16 cellular contexts compared by ENCODE assay signal in the genomic region with DNA sequence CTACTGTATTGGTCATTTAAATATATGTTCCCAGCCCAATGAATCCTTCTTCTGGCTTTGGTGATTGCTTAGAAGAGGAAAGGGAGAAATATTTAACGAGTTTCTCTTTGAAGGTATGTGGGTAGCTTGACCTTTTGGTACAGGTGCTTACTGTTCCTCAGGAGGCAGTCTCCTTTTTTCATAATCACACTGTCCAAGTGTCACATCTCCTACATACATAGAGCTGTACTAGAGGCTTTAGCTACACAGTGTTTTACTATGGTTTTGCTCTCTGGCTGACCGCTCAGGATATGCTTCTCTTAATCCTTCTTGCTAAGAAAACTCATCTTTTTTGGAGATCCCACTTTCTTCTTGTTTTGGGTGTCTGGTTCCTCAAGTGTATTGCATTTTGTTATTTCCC. TPM values are rescaled to one million over a fixed set of nuclear protein-coding genes. Genes with fewer than 3 reads are reported as not detected.
DNase-seq lines count a peak whose midpoint lies in the region; ATAC-seq, FAIRE-seq and TF ChIP-seq lines count a peak whose summit lies in the region.
"Had no signal": no experiment of that assay in that cellular context is flagged by ENCODE, and none has a peak within 500 bp of the region (broad histone marks: within the 10 kb centered on the region; RNA-seq: fewer than 3 reads in every experiment).

No MANE protein-coding gene starts in this region.

- H3K9me2 ChIP-seq in HCT116 (ENCODE audit: insufficient read depth) = no peaks in the 10 kb centered on the region

- peak overlapping the region in 1 of 2 donors; percentile 37 for H3K27ac Mint-ChIP-seq in activated naive CD4-positive, alpha-beta T cell treated with anti-CD3 and anti-CD28 coated beads, Interleukin-2, amount 50 U/mL, for 72 hours
- no peak overlapping the region for H3K27ac Mint-ChIP-seq in activated naive CD4-positive, alpha-beta T cell treated with anti-CD3 and anti-CD28 coated beads, Interleukin-2, amount 10 ng/mL, durations not matched to agents 7 days and 5 days
- H3K27ac Mint-ChIP-seq: T-helper 2 cell treated with Interferon-gamma antibody and Interleukin-4, amounts not matched to agents 5 μg/mL and 100 μg/mL, for 36 hours had no signal

- SMC1A ChIA-PET in GM12878 (lab: Charles Lee; ENCODE audit: uncharacterized antibody, unreplicated experiment) = interaction anchor here (0.6 kb wide), 1 partner anchor 695 kb away, joined by 3 read pairs; no protein-coding TSS in a partner anchor

- H3K4me2 ChIP-seq in HCT116 (ENCODE audit: low read length) = peak overlapping the region; percentile 42; the same call in 1 of the 2 replicates
- H3K4me2 ChIP-seq in GM12878 (ENCODE audit: control insufficient read depth, insufficient read depth) = no peak overlapping the region

- no peaks in the 10 kb centered on the region for H3K27me3 ChIP-seq in HCT116 (ENCODE audit: insufficient read depth, low read length)
- H3K27me3 ChIP-seq in GM12878 (replicated peaks in 1 of 2; ENCODE audit: control insufficient read depth in 2 of 2, insufficient read depth in 2 of 2, low read length in 1 of 2) = no peaks in the 10 kb centered on the region
- H3K27me3 ChIP-seq in gastrocnemius medialis = no peaks in the 10 kb centered on the region
- H3K27me3 ChIP-seq: esophagus muscularis mucosa, heart left ventricle had no signal

- no peak for DNase-seq in activated naive CD4-positive, alpha-beta T cell treated with anti-CD3 and anti-CD28 coated beads, Interleukin-2, amount 50 U/mL, for 72 hours (ENCODE audit: low spot score in 2 of 2)
- no peak for DNase-seq in activated naive CD4-positive, alpha-beta T cell treated with anti-CD3 and anti-CD28 coated beads, Interleukin-2, amount 10 ng/mL, durations not matched to agents 7 days and 5 days
- no peak for DNase-seq in HCT116 (ENCODE audit: low read depth, low spot score)
- DNase-seq in GM12878 (ENCODE audit: low read depth, low spot score) = no peak
- DNase-seq in gastrocnemius medialis = no peak
- DNase-seq in amniotic stem cell (lab: John Stamatoyannopoulos, UW) = no peak
- DNase-seq in Ammon's horn (ENCODE audit: low spot score) = no peak
- DNase-seq: COR-L47, mesenchymal stem cell, NCI-H187 treated with DMSO at 0.1 percent for 48 hours, retina, Right ventricle myocardium superior had no signal

- TF ChIP-seq POLR2A in HCT116 (IDR thresholded peaks at IDR 0.05; ENCODE audit: borderline replicate concordance, extremely low read depth, insufficient read depth, insufficient read length) (no peak), GM12878 (IDR thresholded peaks at IDR 0.05; ENCODE audit: low read depth, low read length) (no peak), gastrocnemius medialis (IDR thresholded peaks at IDR 0.05) (no peak)

- H3K36me3 Mint-ChIP-seq in activated naive CD4-positive, alpha-beta T cell treated with anti-CD3 and anti-CD28 coated beads, Interleukin-2, amount 50 U/mL, for 72 hours = no peaks in the 10 kb centered on the region
- H3K36me3 Mint-ChIP-seq in activated naive CD4-positive, alpha-beta T cell treated with anti-CD3 and anti-CD28 coated beads, Interleukin-2, amount 10 ng/mL, durations not matched to agents 7 days and 5 days = peaks cover 40% of the 10 kb centered on the region

- CTCF ChIA-PET in activated naive CD4-positive, alpha-beta T cell treated with anti-CD3 and anti-CD28 coated beads, Interleukin-2, amount 10 ng/mL, durations not matched to agents 7 days and 5 days (lab: Charles Lee) = no interaction called here
- CTCF ChIA-PET in HCT116 (lab: Charles Lee) (no interaction called here), GM12878 (lab: Yijun Ruan, JAX) (no interaction called here)

- 77% methylated on average over 2 of the region's 2 CpGs for WGBS in GM12878 (ENCODE audit: insufficient coverage, insufficient replicate concordance, low lambda C conversion rate, missing lambda C conversion rate)

- TF ChIP-seq CTCF in HCT116 (IDR thresholded peaks at IDR 0.05 in 2 of 3, conservative IDR thresholded peaks at IDR 0.05 in 1 of 3; ENCODE audit: borderline replicate concordance in 1 of 3, insufficient read depth in 1 of 3, low read depth in 2 of 3, low read length in 2 of 3) = no peak
- no peak for TF ChIP-seq CTCF in GM12878 (IDR thresholded peaks at IDR 0.05 in 2 of 3, conservative IDR thresholded peaks at IDR 0.05 in 1 of 3; ENCODE audit: control insufficient read depth in 2 of 3, extremely low read depth in 1 of 3, insufficient read depth in 1 of 3, low read depth in 3 of 3, low read length in 3 of 3)
- TF ChIP-seq CTCF in gastrocnemius medialis (IDR thresholded peaks at IDR 0.05 in 4 of 5, conservative IDR thresholded peaks at IDR 0.05 in 1 of 5) = no peak

- H3K9me3 ChIP-seq in HCT116 (ENCODE audit: control insufficient read depth in 1 of 2, insufficient read depth in 1 of 2, low read depth in 1 of 2, low read length in 2 of 2) (no peaks in the 10 kb centered on the region), GM12878 (replicated peaks; ENCODE audit: control insufficient read depth, insufficient read depth, low read length) (no peaks in the 10 kb centered on the region), gastrocnemius medialis (no peaks in the 10 kb centered on the region)
- H3K9me3 ChIP-seq: esophagus muscularis mucosa, heart left ventricle had no signal

- H3K79me2 ChIP-seq in HCT116 (ENCODE audit: insufficient read depth, low read length) (peaks cover 98% of the 10 kb centered on the region), GM12878 (ENCODE audit: control insufficient read depth, insufficient read depth, low read length) (peaks cover 98% of the 10 kb centered on the region)

- POLR2A ChIA-PET in HCT116 (lab: Charles Lee) = no interaction called here
- POLR2A ChIA-PET in GM12878 (lab: Charles Lee) = interaction anchor here (0.6 kb wide), 1 partner anchor 31 kb away, joined by 4 read pairs; no protein-coding TSS in a partner anchor

- H2AFZ ChIP-seq in HCT116 (ENCODE audit: low read depth, low read length, poor library complexity, severe bottlenecking) (no peak overlapping the region), GM12878 (ENCODE audit: control insufficient read depth, low read depth, low read length) (no peak overlapping the region)

- H3K36me3 ChIP-seq in HCT116 (ENCODE audit: control insufficient read depth in 1 of 2, insufficient read depth in 2 of 2, low read length in 2 of 2) (no peaks in the 10 kb centered on the region), GM12878 (ENCODE audit: control insufficient read depth in 2 of 2, insufficient read depth in 2 of 2, low read length in 1 of 2) (peaks cover 0 to 14% of the 10 kb centered on the region in 2 experiments; a peak in 2 of 4 replicates), gastrocnemius medialis (no peaks in the 10 kb centered on the region)
- H3K36me3 ChIP-seq: esophagus muscularis mucosa had no signal

- H3K4me1 Mint-ChIP-seq in activated naive CD4-positive, alpha-beta T cell treated with anti-CD3 and anti-CD28 coated beads, Interleukin-2, amount 10 ng/mL, durations not matched to agents 7 days and 5 days = peaks cover 50% of the 10 kb centered on the region

- H3K4me1 ChIP-seq in HCT116 (ENCODE audit: control insufficient read depth in 1 of 2, insufficient read depth in 2 of 2, low read length in 2 of 2) = peaks cover 37 to 68% of the 10 kb centered on the region in 2 experiments
- 0 out of 2 replicates have a peak, but pooled peaks cover 5% of the 10 kb centered on the region for H3K4me1 ChIP-seq in GM12878 (ENCODE audit: control insufficient read depth, insufficient read depth, low read length)
- peaks cover 53 to 63% of the 10 kb centered on the region in 2 donors for H3K4me1 ChIP-seq in gastrocnemius medialis

- no peak overlapping the region for H3K4me3 ChIP-seq in HCT116 (replicated peaks in 1 of 2; ENCODE audit: low read depth in 1 of 2, low read length in 2 of 2)
- no peak overlapping the region; the same call in 1 of the 2 replicates for H3K4me3 ChIP-seq in GM12878
- no peak overlapping the region for H3K4me3 ChIP-seq in gastrocnemius medialis
- H3K4me3 ChIP-seq: esophagus muscularis mucosa, heart left ventricle had no signal

- ATAC-seq in activated naive CD4-positive, alpha-beta T cell treated with anti-CD3 and anti-CD28 coated beads, Interleukin-2, amount 50 U/mL, for 72 hours = peak; percentile 30 to 43
- no peak for ATAC-seq in HCT116
- ATAC-seq in GM12878 = peak; percentile 39
- peak in 1 of 2 donors; percentile 47 for ATAC-seq in gastrocnemius medialis
- ATAC-seq in GM19452 (IDR thresholded peaks at IDR 0.05; ENCODE audit: unreplicated experiment) = no peak

- H3K9me3 Mint-ChIP-seq in activated naive CD4-positive, alpha-beta T cell treated with anti-CD3 and anti-CD28 coated beads, Interleukin-2, amount 50 U/mL, for 72 hours = no peaks in the 10 kb centered on the region
- H3K9me3 Mint-ChIP-seq in activated naive CD4-positive, alpha-beta T cell treated with anti-CD3 and anti-CD28 coated beads, Interleukin-2, amount 10 ng/mL, durations not matched to agents 7 days and 5 days = peaks cover 2% of the 10 kb centered on the region

- no peak overlapping the region for H3K27ac ChIP-seq in HCT116 (ENCODE audit: low read depth, low read length)
- H3K27ac ChIP-seq in GM12878 (ENCODE audit: control insufficient read depth, insufficient read depth) = no peak overlapping the region
- H3K27ac ChIP-seq in gastrocnemius medialis = peak overlapping the region; percentile 43 to 64 (median 61)
- H3K27ac ChIP-seq: esophagus muscularis mucosa had no signal

- H3K9ac ChIP-seq in HCT116 (ENCODE audit: low read length) = no peak overlapping the region
- H3K9ac ChIP-seq in GM12878 (ENCODE audit: control insufficient read depth, insufficient read depth, low read length) = no peak overlapping the region

- no peak for TF ChIP-seq EP300 in GM12878 (IDR thresholded peaks at IDR 0.05; ENCODE audit: borderline replicate concordance in 1 of 2, control insufficient read depth in 1 of 2, low read depth in 2 of 2, low read length in 2 of 2)

- TF ChIP-seq RAD21 in HCT116 (IDR thresholded peaks at IDR 0.05; ENCODE audit: low read depth) = no peak
- TF ChIP-seq RAD21 in GM12878 (IDR thresholded peaks at IDR 0.05; ENCODE audit: insufficient read depth, low read depth, low read length) = no peak

- no peaks in the 10 kb centered on the region for H3K27me3 Mint-ChIP-seq in activated naive CD4-positive, alpha-beta T cell treated with anti-CD3 and anti-CD28 coated beads, Interleukin-2, amount 10 ng/mL, durations not matched to agents 7 days and 5 days

- no peak overlapping the region for H3K4me3 Mint-ChIP-seq in activated naive CD4-positive, alpha-beta T cell treated with anti-CD3 and anti-CD28 coated beads, Interleukin-2, amount 10 ng/mL, durations not matched to agents 7 days and 5 days
- H3K4me3 Mint-ChIP-seq: T-helper 2 cell treated with Interferon-gamma antibody and Interleukin-4, amounts not matched to agents 5 μg/mL and 100 μg/mL, for 36 hours had no signal

- BruUV-seq in HCT116 (replicated peaks; lab: Mats Ljungman, UMichigan) (no TSS peak), GM12878 (replicated peaks; lab: Mats Ljungman, UMichigan) (no TSS peak)

- in situ Hi-C loops in GM12878 (cut with MboI) (no loop called here), gastrocnemius medialis (cut with MboI; ENCODE audit: low sequenced_read_pairs in 4 of 4) (no loop called here)

- RAD21 ChIA-PET in HCT116 (lab: Charles Lee; ENCODE audit: low non-redundant PET in 1 of 2, low total read pairs in 2 of 2, uncharacterized antibody in 2 of 2, unreplicated experiment in 2 of 2) (no interaction called here), GM12878 (lab: Charles Lee; ENCODE audit: unreplicated experiment) (no interaction called here)

- intact Hi-C loops in HCT116 (cut with micrococcal nuclease) (no loop called here), GM12878 (cut with micrococcal nuclease; ENCODE audit: unreplicated experiment) (no loop called here), gastrocnemius medialis (cut with DNase I; ENCODE audit: low total_unique reads) (no loop called here)

- no peak for FAIRE-seq in GM12878 (lab: Jason Lieb, UNC)

- H4K20me1 ChIP-seq in HCT116 (ENCODE audit: insufficient read depth) (peaks cover 14% of the 10 kb centered on the region; the same call in 1 of the 2 replicates), GM12878 (ENCODE audit: control insufficient read depth, insufficient read depth) (no peaks in the 10 kb centered on the region; the same call in 1 of the 2 replicates)

RNA-seq across cellular contexts. Expression of a gene that starts 6.9 kb away (rescaled TPM):
- 10 to 100 TPM; 46.1 to 55.2 TPM for total RNA-seq in activated naive CD4-positive, alpha-beta T cell treated with anti-CD3 and anti-CD28 coated beads, Interleukin-2, amount 50 U/mL, for 72 hours
- total RNA-seq in HCT116 (2021; ENCODE audit: unreplicated experiment) (57.4 TPM), GM12878 (2014; rRNA removed) (48.8 and 56.3 TPM in 2 replicates), GM12878 (2014; rRNA removed; fragmentation: Illumina TruSeq; extraction: Trizol) (91.1 and 94.6 TPM in 2 replicates), GM12878 (2021) (55.3 and 65.1 TPM in 2 replicates), gastrocnemius medialis (10 to 100 TPM; 35.1 to 42.0 (median 38.7) TPM)
- polyA plus RNA-seq in HCT116 (2012) = 10.5 and 11.8 TPM in 2 replicates
- 282 and 300 TPM in 2 replicates for total RNA-seq in GM12878 (2013; cell fraction: nucleolus; rRNA removed)
- polyA plus RNA-seq in GM12878 (2011; ENCODE audit: low read depth) = 16.8 TPM
- polyA plus RNA-seq in GM12878 (2011; rRNA removed) (50.0 and 71.4 TPM in 2 replicates), GM12878 (2014; fragmentation: Illumina TruSeq; extraction: Trizol) (61.7 and 84.5 TPM in 2 replicates), GM12878 (2014; fragmentation: Nextera tagmentation; extraction: Ambion mirVana) (10 to 100 TPM in 1 of 2 experiments, 1 to 10 TPM in 1; 9.5 to 11.5 TPM), GM12878 (2014; rRNA removed) (47.5 and 51.0 TPM in 2 replicates), GM12878 (2016; fragmentation: Nextera tagmentation; extraction: Ambion mirVana) (10 to 100 TPM; 20.7 to 35.3 TPM)
- 17.7 and 18.8 TPM in 2 replicates for polyA plus RNA-seq in GM12878 (2011; cell fraction: cytosol; rRNA removed)
- 27.4 and 30.7 TPM in 2 replicates for polyA plus RNA-seq in GM12878 (2011; cell fraction: nucleus; rRNA removed)
- polyA plus RNA-seq in GM12878 (2012) = 32.8 and 35.2 TPM in 2 replicates
- 80.4 and 113 TPM in 2 replicates for polyA minus RNA-seq in GM12878 (2011; rRNA and poly(A)+ RNA removed)
- polyA minus RNA-seq in GM12878 (2011; cell fraction: cytosol; rRNA and poly(A)+ RNA removed) = 45.2 and 50.1 TPM in 2 replicates
- 111 and 133 TPM in 2 replicates for polyA minus RNA-seq in GM12878 (2011; cell fraction: nucleus; rRNA and poly(A)+ RNA removed)

Comparison
In these comparisons a context has a peak if more than half of its experiments do, and no peak if none do; other contexts are left out.
1. ATAC-seq: peak in activated naive CD4-positive, alpha-beta T cell treated with anti-CD3 and anti-CD28 coated beads, Interleukin-2, amount 50 U/mL, for 72 hours (2 of 2) and GM12878 (single experiment); none in HCT116 (single experiment) and GM19452 (single experiment).
2. H3K27ac ChIP-seq: peak in gastrocnemius medialis (4 of 4); none in HCT116 (single experiment) and GM12878 (single experiment).